Comparison of ENCODE assay signal across 18 cellular contexts in the genomic region with DNA sequence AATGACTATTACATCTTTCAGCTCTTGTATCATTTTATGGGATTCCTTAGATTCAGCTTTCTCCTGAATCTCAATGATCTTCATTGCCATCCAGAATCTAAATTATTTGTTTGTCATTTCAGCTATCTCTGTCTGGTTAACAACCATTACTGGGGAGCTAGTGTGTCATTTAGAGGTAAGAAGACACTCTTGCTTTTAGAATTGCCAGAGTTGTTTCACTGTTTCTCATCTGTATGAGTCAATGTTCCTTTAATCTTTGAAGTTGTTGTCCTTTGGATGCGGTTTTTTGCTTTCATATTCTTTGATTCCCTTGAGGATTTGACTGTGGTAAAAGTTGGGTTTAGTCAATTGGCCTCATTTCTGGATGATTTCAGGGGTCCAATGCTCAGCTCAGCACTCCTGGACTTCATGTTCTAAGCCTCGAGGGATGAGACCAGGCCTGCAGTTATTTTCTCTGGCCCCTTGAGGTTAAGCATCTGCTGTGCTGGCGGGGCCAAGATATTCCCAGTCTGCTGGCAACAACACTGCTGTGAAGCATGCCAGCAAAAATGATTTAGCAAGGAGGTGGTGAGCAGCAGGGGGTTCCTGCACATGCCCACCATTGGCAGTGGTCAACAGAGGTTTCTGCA.
DNase-seq lines count a peak whose midpoint lies in the region; ATAC-seq and TF ChIP-seq lines count a peak whose summit lies in the region.
"Had no signal": no experiment of that assay in that cellular context is flagged by ENCODE, and none has a peak within 500 bp of the region (broad histone marks: within the 10 kb centered on the region; RNA-seq: fewer than 3 reads in every experiment).

No MANE protein-coding gene starts in this region.

- H3K4me3 Mint-ChIP-seq in glutamatergic neuron (ENCODE audit: unreplicated experiment): no peak overlapping the region
- H3K4me3 Mint-ChIP-seq: activated CD8-positive, alpha-beta T cell treated with anti-CD3 and anti-CD28 coated beads, Interleukin-2, amount 10 ng/mL, durations not matched to agents 7 days and 5 days; natural killer cell treated with Interleukin-12 subunit alpha and Interleukin-12 subunit beta and Interleukin-15 and Interleukin-18, amount 100 ng/mL, for 72 hours had no signal

- H3K4me1 Mint-ChIP-seq in glutamatergic neuron (ENCODE audit: low read depth, unreplicated experiment): peaks cover 4% of the 10 kb centered on the region

- H3K27me3 Mint-ChIP-seq in glutamatergic neuron (ENCODE audit: unreplicated experiment): no peaks in the 10 kb centered on the region
- H3K27me3 Mint-ChIP-seq: natural killer cell treated with Interleukin-12 subunit alpha and Interleukin-12 subunit beta and Interleukin-15 and Interleukin-18, amount 100 ng/mL, for 72 hours had no signal

- H3K9me3 Mint-ChIP-seq in glutamatergic neuron (ENCODE audit: unreplicated experiment): no peaks in the 10 kb centered on the region
- H3K9me3 Mint-ChIP-seq: activated T-helper 2 cell treated with anti-CD3 and anti-CD28 coated beads, Interferon-gamma antibody, Interleukin-2, Interleukin-4, amounts not matched to agents 10 μg/mL and 5 μg/mL and 100 μg/mL, durations not matched to agents 14 hours and 24 hours and 36 hours had no signal

- DNase-seq in H4 (ENCODE audit: low spot score): peak; percentile 16
- DNase-seq in amniotic epithelial cell (ENCODE audit: low read depth): peak; percentile 23
- peak; percentile 15 for DNase-seq in glutamatergic neuron
- DNase-seq in skeletal muscle cell (ENCODE audit: low read depth): peak; percentile 91
- no peak for DNase-seq in NCI-H2107 treated with DMSO at 0.1 percent for 48 hours (lab: John Stamatoyannopoulos, UW; ENCODE audit: unreplicated experiment)
- no peak for DNase-seq in NCI-H446 treated with DMSO at 0.1 percent for 48 hours (lab: John Stamatoyannopoulos, UW)
- DNase-seq: activated CD8-positive, alpha-beta T cell treated with anti-CD3 and anti-CD28 coated beads, Interleukin-2, amount 10 ng/mL, durations not matched to agents 7 days and 5 days; anterior cingulate cortex; dorsolateral prefrontal cortex; Kasumi-1; NCI-H2029; NCI-H524 had no signal

- no peak overlapping the region for H3K27ac Mint-ChIP-seq in glutamatergic neuron (ENCODE audit: unreplicated experiment)
- H3K27ac Mint-ChIP-seq: activated CD8-positive, alpha-beta T cell treated with anti-CD3 and anti-CD28 coated beads, Interleukin-2, amount 10 ng/mL, durations not matched to agents 7 days and 5 days; activated T-helper 2 cell treated with anti-CD3 and anti-CD28 coated beads, Interferon-gamma antibody, Interleukin-2, Interleukin-4, amounts not matched to agents 10 μg/mL and 5 μg/mL and 100 μg/mL, durations not matched to agents 14 hours and 24 hours and 36 hours; natural killer cell treated with Interleukin-12 subunit alpha and Interleukin-12 subunit beta and Interleukin-15 and Interleukin-18, amount 100 ng/mL, for 72 hours had no signal

- ATAC-seq in HG02642 (IDR thresholded peaks at IDR 0.05; ENCODE audit: poor library complexity, unreplicated experiment) (no peak), HG03175 (IDR thresholded peaks at IDR 0.05; ENCODE audit: unreplicated experiment) (no peak)
- ATAC-seq: activated CD8-positive, alpha-beta T cell treated with anti-CD3 and anti-CD28 coated beads, Interleukin-2, amount 10 ng/mL, durations not matched to agents 7 days and 5 days; natural killer cell treated with Interleukin-12 subunit alpha and Interleukin-12 subunit beta and Interleukin-15 and Interleukin-18, amount 100 ng/mL, for 72 hours; SK-N-SH treated with all-trans-retinoic acid at 6 μM for 48 hours had no signal

- no peak for TF ChIP-seq CTCF in glutamatergic neuron (IDR thresholded peaks at IDR 0.05; ENCODE audit: partially characterized antibody, unreplicated experiment)

- H3K4me3 ChIP-seq in skeletal muscle cell (ENCODE audit: low read depth, low read length): no peak overlapping the region
- H3K4me3 ChIP-seq: dorsolateral prefrontal cortex, thoracic aorta had no signal

- H3K36me3 Mint-ChIP-seq in glutamatergic neuron (ENCODE audit: unreplicated experiment): no peaks in the 10 kb centered on the region
- H3K36me3 Mint-ChIP-seq: natural killer cell treated with Interleukin-12 subunit alpha and Interleukin-12 subunit beta and Interleukin-15 and Interleukin-18, amount 100 ng/mL, for 72 hours had no signal

Comparison
In these comparisons a context has a peak if more than half of its experiments do, and no peak if none do; other contexts are left out.
1. DNase-seq: peak in H4 (single experiment), amniotic epithelial cell (single experiment), glutamatergic neuron (single experiment) and skeletal muscle cell (single experiment); none in NCI-H2107 treated with DMSO at 0.1 percent for 48 hours (single experiment) and NCI-H446 treated with DMSO at 0.1 percent for 48 hours (single experiment).